Comparison of ENCODE assay signal across 17 cellular contexts in the genomic region with DNA sequence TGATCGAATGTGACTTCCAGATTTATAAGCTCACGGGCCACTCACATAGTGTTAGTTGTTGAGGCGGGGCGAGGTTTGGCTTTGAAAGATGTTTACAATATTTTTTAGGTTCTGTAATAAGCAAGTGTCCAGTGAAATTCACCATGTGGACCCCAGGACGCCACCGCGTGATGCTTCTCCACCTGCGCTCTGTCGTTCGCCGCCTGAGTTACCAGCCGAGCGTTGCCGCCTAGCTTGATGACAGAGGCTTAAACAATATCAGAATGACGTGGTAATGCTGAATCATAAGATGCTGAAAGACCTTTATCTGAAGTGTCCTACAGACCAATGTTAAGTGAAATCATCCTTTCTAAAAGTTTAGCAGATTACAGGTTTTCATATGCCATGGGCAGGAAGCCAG.
A peak's percentile ranks its signal among the peaks of the same experiment; 100 is the strongest.
DNase-seq lines count a peak whose midpoint lies in the region; ATAC-seq lines count a peak whose summit lies in the region.
"Had no signal": no experiment of that assay in that cellular context is flagged by ENCODE, and none has a peak within 500 bp of the region (broad histone marks: within the 10 kb centered on the region; RNA-seq: fewer than 3 reads in every experiment).

No MANE protein-coding gene starts in this region.

- H3K27me3 Mint-ChIP-seq in CD4-positive, alpha-beta memory T cell, result peaks cover 30 to 48% of the 10 kb centered on the region in 2 donors

- no peaks in the 10 kb centered on the region for H3K4me1 Mint-ChIP-seq in CD4-positive, alpha-beta memory T cell

- no peak overlapping the region for H2BK120ac ChIP-seq in mesenchymal stem cell (ENCODE audit: low read depth, low read length)

- no peak overlapping the region for H2AK5ac ChIP-seq in mesenchymal stem cell (ENCODE audit: low read length, severe bottlenecking)

- H4K8ac ChIP-seq in mesenchymal stem cell (ENCODE audit: low read length), result no peak overlapping the region

- H3K4ac ChIP-seq in mesenchymal stem cell (ENCODE audit: low read depth in 1 of 2, low read length in 2 of 2), result no peak overlapping the region

- peak overlapping the region in 1 of 2 experiments; percentile 25 for H3K4me3 ChIP-seq in mesenchymal stem cell (ENCODE audit: insufficient read depth in 1 of 2, low read depth in 1 of 2, low read length in 2 of 2)
- no peak overlapping the region for H3K4me3 ChIP-seq in CD4-positive, alpha-beta memory T cell (ENCODE audit: low read length in 2 of 2)
- H3K4me3 ChIP-seq: PC-9, SJCRH30 had no signal

- peak; percentile 39 for ATAC-seq in esophagus mucosa
- ATAC-seq: CD8-positive, alpha-beta T cell had no signal

- H4K91ac ChIP-seq in mesenchymal stem cell (ENCODE audit: low read length), result no peak overlapping the region

- no peak overlapping the region for H2AFZ ChIP-seq in mesenchymal stem cell (ENCODE audit: low read depth, low read length)
- H2AFZ ChIP-seq: PC-9 had no signal

- no peaks in the 10 kb centered on the region for H3K9me3 ChIP-seq in mesenchymal stem cell (ENCODE audit: control insufficient read depth, low read length)
- H3K9me3 ChIP-seq in CD4-positive, alpha-beta memory T cell (ENCODE audit: control insufficient read depth in 1 of 2, low read length in 2 of 2), result no peaks in the 10 kb centered on the region
- H3K9me3 ChIP-seq: SJCRH30 had no signal

- no peak overlapping the region for H3K27ac ChIP-seq in mesenchymal stem cell (ENCODE audit: low read length, poor library complexity, severe bottlenecking)
- H3K27ac ChIP-seq in CD4-positive, alpha-beta memory T cell (ENCODE audit: low read depth, low read length), result no peak overlapping the region
- H3K27ac ChIP-seq: PC-9, SJCRH30 had no signal

- no peak overlapping the region for H2BK5ac ChIP-seq in mesenchymal stem cell (ENCODE audit: low read depth, low read length, poor library complexity, severe bottlenecking)

- no peaks in the 10 kb centered on the region for H3K36me3 ChIP-seq in mesenchymal stem cell (ENCODE audit: control insufficient read depth in 1 of 2, insufficient read depth in 2 of 2, low read depth in 1 of 2, low read length in 2 of 2)
- no peaks in the 10 kb centered on the region for H3K36me3 ChIP-seq in CD4-positive, alpha-beta memory T cell (ENCODE audit: insufficient read depth, low read length)
- H3K36me3 ChIP-seq: SJCRH30 had no signal

- H2BK15ac ChIP-seq in mesenchymal stem cell (ENCODE audit: low read depth, poor library complexity, severe bottlenecking), result no peak overlapping the region

- H3K79me1 ChIP-seq in mesenchymal stem cell (replicated peaks; ENCODE audit: low read length, poor library complexity, severe bottlenecking), result no peaks in the 10 kb centered on the region

- intact Hi-C loops in CD4-positive, alpha-beta memory T cell (cut with micrococcal nuclease), result no loop called here

- no peaks in the 10 kb centered on the region for H3K36me3 Mint-ChIP-seq in CD4-positive, alpha-beta memory T cell
- H3K36me3 Mint-ChIP-seq: CD8-positive, alpha-beta T cell had no signal

- H3K4me3 Mint-ChIP-seq in CD4-positive, alpha-beta memory T cell, result no peak overlapping the region
- H3K4me3 Mint-ChIP-seq: CD8-positive, alpha-beta T cell had no signal

- no peaks in the 10 kb centered on the region for H3K4me1 ChIP-seq in mesenchymal stem cell (ENCODE audit: control insufficient read depth, insufficient read depth, low read depth, low read length)
- H3K4me1 ChIP-seq in CD4-positive, alpha-beta memory T cell (ENCODE audit: insufficient read depth, low read length), result no peaks in the 10 kb centered on the region
- H3K4me1 ChIP-seq: SJCRH30 had no signal

- POLR2A ChIA-PET in CD4-positive, alpha-beta memory T cell (lab: Charles Lee; ENCODE audit: partially characterized antibody), result no interaction called here

- peak overlapping the region; percentile 63 for H3K9ac ChIP-seq in mesenchymal stem cell (ENCODE audit: low read length)

- no peak overlapping the region for H2BK12ac ChIP-seq in mesenchymal stem cell (ENCODE audit: low read length in 2 of 2)

- 96% methylated on average over 15 of the region's 15 CpGs for WGBS in mesenchymal stem cell

- CTCF ChIA-PET in CD4-positive, alpha-beta memory T cell (lab: Charles Lee; ENCODE audit: partially characterized antibody), result no interaction called here

- peaks cover 0 to 3% (median 0%) of the 10 kb centered on the region in 8 donors for H3K9me3 Mint-ChIP-seq in CD4-positive, alpha-beta memory T cell
- H3K9me3 Mint-ChIP-seq: CD8-positive, alpha-beta T cell had no signal

- no peak overlapping the region for H3K14ac ChIP-seq in mesenchymal stem cell (ENCODE audit: low read length in 2 of 2)

- H3K4me2 ChIP-seq in mesenchymal stem cell (ENCODE audit: low read length, poor library complexity, severe bottlenecking), result no peak overlapping the region
- H3K4me2 ChIP-seq: PC-9 had no signal

- DNase-seq in EH (ENCODE audit: low read depth) (peak; percentile 9), NCI-H69 (lab: John Stamatoyannopoulos, UW) (peak; percentile 6), mesenchymal stem cell (no peak), AG20443 (ENCODE audit: low spot score) (no peak), NCI-H187 treated with DMSO at 0.1 percent for 48 hours (lab: John Stamatoyannopoulos, UW) (no peak), AG08395 (ENCODE audit: low spot score) (no peak)
- DNase-seq in CD4-positive, alpha-beta memory T cell, result no peak
- DNase-seq: ACHN; CD8-positive, alpha-beta T cell; GOT3; KBM-7; NCI-H1436 treated with DMSO at 0.1 percent for 48 hours; NCI-H2081; NCI-H82; PC-9; SJCRH30 had no signal

- H3K23ac ChIP-seq in mesenchymal stem cell (ENCODE audit: low read length in 2 of 2), result no peak overlapping the region

- H3K27me3 ChIP-seq in mesenchymal stem cell (ENCODE audit: control insufficient read depth in 1 of 2, insufficient read depth in 1 of 2, low read length in 2 of 2), result peaks cover 0 to 26% of the 10 kb centered on the region in 2 experiments
- peaks cover 6% of the 10 kb centered on the region for H3K27me3 ChIP-seq in CD4-positive, alpha-beta memory T cell (ENCODE audit: insufficient read depth, low read length)
- H3K27me3 ChIP-seq: SJCRH30 had no signal

- H3K27ac Mint-ChIP-seq in CD4-positive, alpha-beta memory T cell, result no peak overlapping the region
- H3K27ac Mint-ChIP-seq: CD8-positive, alpha-beta T cell had no signal

- H3K18ac ChIP-seq in mesenchymal stem cell (ENCODE audit: low read depth in 1 of 2, low read length in 2 of 2), result no peak overlapping the region

Comparison
In these comparisons a context has a peak if more than half of its experiments do, and no peak if none do; other contexts are left out.
1. DNase-seq: peak in EH (single experiment) and NCI-H69 (single experiment); none in mesenchymal stem cell (single experiment), AG20443 (single experiment), NCI-H187 treated with DMSO at 0.1 percent for 48 hours (single experiment), CD4-positive, alpha-beta memory T cell (0 of 5) and AG08395 (single experiment).